ENCODE assay signal across 20 cellular contexts in the genomic region with DNA sequence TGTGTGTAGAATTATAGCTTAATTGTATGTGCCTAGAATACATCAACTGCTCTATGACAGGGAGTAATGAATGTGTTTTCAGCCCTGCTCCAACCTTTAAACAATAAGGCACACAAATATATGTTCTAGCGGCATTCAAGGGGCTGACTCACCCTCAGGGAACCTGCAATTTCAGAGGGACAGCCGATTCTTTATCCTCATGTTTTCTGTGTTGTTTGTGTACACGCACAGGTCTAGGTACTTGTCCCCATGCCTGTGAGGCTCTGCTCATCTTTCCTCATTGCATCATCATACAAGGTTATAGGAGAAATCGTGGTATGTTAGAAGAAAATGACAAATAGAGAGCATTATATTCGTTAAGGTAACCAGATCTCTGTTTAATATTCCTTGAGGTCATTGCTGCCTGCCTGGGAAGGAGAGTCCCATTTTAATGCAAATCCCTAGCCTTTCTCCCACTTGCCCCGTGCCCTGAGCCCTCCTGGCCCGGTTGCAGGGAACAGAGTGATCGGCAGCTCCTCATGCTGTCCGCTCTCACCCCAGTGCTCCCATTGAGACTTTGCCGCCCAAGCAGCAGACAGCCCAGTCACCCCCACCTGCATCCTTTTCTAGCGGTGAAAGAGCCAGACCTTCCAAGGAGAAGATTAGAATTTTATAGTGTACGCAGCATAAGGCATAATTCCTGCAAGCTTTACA. TPM values are rescaled to one million over a fixed set of nuclear protein-coding genes. Genes with fewer than 3 reads are reported as not detected.
DNase-seq lines count a peak whose midpoint lies in the region; ATAC-seq and TF ChIP-seq lines count a peak whose summit lies in the region.
"Had no signal": no experiment of that assay in that cellular context is flagged by ENCODE, and none has a peak within 500 bp of the region (broad histone marks: within the 10 kb centered on the region; RNA-seq: fewer than 3 reads in every experiment).

No MANE protein-coding gene starts in this region.

- H3K4me3 ChIP-seq in HUES64 (ENCODE audit: low read length) (0 out of 2 replicates have a peak overlapping the region, but pooled peaks have one; percentile 2), iPS-20b (ENCODE audit: low read length) (peak overlapping the region; percentile 28; the same call in 1 of the 2 replicates), thyroid gland (replicated peaks in 1 of 3) (no peak overlapping the region)
- H3K4me3 ChIP-seq: body of pancreas, heart right ventricle had no signal

- peak; percentile 65 for DNase-seq in DMS53 (lab: John Stamatoyannopoulos, UW)
- peak; percentile 62 for DNase-seq in NCI-H774 (lab: John Stamatoyannopoulos, UW)
- DNase-seq in islet precursor cell, result no peak
- DNase-seq in T-helper 2 cell treated with Interferon-gamma antibody and Interleukin-4, amounts not matched to agents 5 μg/mL and 100 μg/mL, for 36 hours (ENCODE audit: low spot score), result no peak
- no peak for DNase-seq in thyroid gland
- DNase-seq: activated CD8-positive, alpha-beta memory T cell treated with anti-CD3 and anti-CD28 coated beads, Interleukin-2, amount 50 U/mL, for 48 hours; activated naive CD4-positive, alpha-beta T cell treated with anti-CD3 and anti-CD28 coated beads for 36 hours; body of pancreas; CD8-positive, alpha-beta memory T cell; effector memory CD4-positive, alpha-beta T cell; GDM1; heart right ventricle; kidney glomerular epithelial cell; mesendoderm; SHP77; stimulated activated CD4-positive, alpha-beta T cell treated with anti-CD3 and anti-CD28 coated beads, Interleukin-2, amount 100 ng/mL, for 48 hours; T-helper 2 cell had no signal

- H3K9me3 Mint-ChIP-seq in T-helper 2 cell treated with Interferon-gamma antibody and Interleukin-4, amounts not matched to agents 5 μg/mL and 100 μg/mL, for 36 hours, result no peaks in the 10 kb centered on the region
- H3K9me3 Mint-ChIP-seq: activated naive CD4-positive, alpha-beta T cell treated with anti-CD3 and anti-CD28 coated beads for 36 hours had no signal

- intact Hi-C loops in thyroid gland (cut with DNase I), result no loop called here

- peaks cover 53% of the 10 kb centered on the region for H3K4me1 ChIP-seq in HUES64 (ENCODE audit: insufficient read depth, low read length)
- peaks cover 42% of the 10 kb centered on the region for H3K4me1 ChIP-seq in iPS-20b (ENCODE audit: insufficient read depth, low read length)
- no peaks in the 10 kb centered on the region for H3K4me1 ChIP-seq in thyroid gland
- H3K4me1 ChIP-seq: body of pancreas had no signal

- H3K36me3 Mint-ChIP-seq in T-helper 2 cell treated with Interferon-gamma antibody and Interleukin-4, amounts not matched to agents 5 μg/mL and 100 μg/mL, for 36 hours (ENCODE audit: low read depth), result no peaks in the 10 kb centered on the region
- H3K36me3 Mint-ChIP-seq: CD8-positive, alpha-beta memory T cell had no signal

- no peak overlapping the region for H3K27ac Mint-ChIP-seq in T-helper 2 cell treated with Interferon-gamma antibody and Interleukin-4, amounts not matched to agents 5 μg/mL and 100 μg/mL, for 36 hours
- H3K27ac Mint-ChIP-seq: activated naive CD4-positive, alpha-beta T cell treated with anti-CD3 and anti-CD28 coated beads for 36 hours; CD8-positive, alpha-beta memory T cell had no signal

- whole genome bisulfite sequencing in HUES64, result 43% methylated on average over 12 of the region's 12 CpGs
- WGBS in thyroid gland, 2 donors, result 72 to 78% methylated on average over 12 of the region's 12 CpGs

- H3K9me3 ChIP-seq in HUES64 (ENCODE audit: insufficient read depth, low read depth, low read length) (no peaks in the 10 kb centered on the region), iPS-20b (ENCODE audit: insufficient read depth, low read depth, low read length) (no peaks in the 10 kb centered on the region), thyroid gland (no peaks in the 10 kb centered on the region)

- H3K4me1 Mint-ChIP-seq in T-helper 2 cell treated with Interferon-gamma antibody and Interleukin-4, amounts not matched to agents 5 μg/mL and 100 μg/mL, for 36 hours (ENCODE audit: low read depth), result no peaks in the 10 kb centered on the region
- H3K4me1 Mint-ChIP-seq: CD8-positive, alpha-beta memory T cell had no signal

- no peak overlapping the region for H3K9ac ChIP-seq in HUES64 (ENCODE audit: low read depth, low read length)
- H3K9ac ChIP-seq in iPS-20b (ENCODE audit: low read depth, low read length), result peak overlapping the region; percentile 17; the same call in 1 of the 2 replicates

- no peak for TF ChIP-seq POLR2A in thyroid gland (IDR thresholded peaks at IDR 0.05)

- peaks cover 54% of the 10 kb centered on the region for H3K36me3 ChIP-seq in HUES64 (ENCODE audit: insufficient read depth, low read length)
- H3K36me3 ChIP-seq in iPS-20b (ENCODE audit: insufficient read depth, low read depth, low read length), result peaks cover 45% of the 10 kb centered on the region
- H3K36me3 ChIP-seq in thyroid gland, result no peaks in the 10 kb centered on the region

- H3K4me3 Mint-ChIP-seq in T-helper 2 cell treated with Interferon-gamma antibody and Interleukin-4, amounts not matched to agents 5 μg/mL and 100 μg/mL, for 36 hours, result no peak overlapping the region
- H3K4me3 Mint-ChIP-seq: activated naive CD4-positive, alpha-beta T cell treated with anti-CD3 and anti-CD28 coated beads for 36 hours; CD8-positive, alpha-beta memory T cell had no signal

- H3K27ac ChIP-seq in HUES64 (ENCODE audit: low read depth, low read length) (peak overlapping the region; percentile 76), iPS-20b (ENCODE audit: low read length) (peak overlapping the region; percentile 82), thyroid gland (no peak overlapping the region)
- H3K27ac ChIP-seq: body of pancreas, heart right ventricle had no signal

- ATAC-seq in GM19035 (IDR thresholded peaks at IDR 0.05; ENCODE audit: unreplicated experiment), result no peak
- ATAC-seq: body of pancreas, heart right ventricle had no signal

- H3K27me3 ChIP-seq in HUES64 (ENCODE audit: insufficient read depth, low read length), result no peaks in the 10 kb centered on the region
- H3K27me3 ChIP-seq in iPS-20b (ENCODE audit: insufficient read depth, low read length), result no peaks in the 10 kb centered on the region
- no peaks in the 10 kb centered on the region for H3K27me3 ChIP-seq in thyroid gland
- H3K27me3 ChIP-seq: body of pancreas, heart right ventricle had no signal

- TF ChIP-seq CTCF in thyroid gland (IDR thresholded peaks at IDR 0.05), result no peak

- H3K27me3 Mint-ChIP-seq in T-helper 2 cell treated with Interferon-gamma antibody and Interleukin-4, amounts not matched to agents 5 μg/mL and 100 μg/mL, for 36 hours (ENCODE audit: low read depth), result peaks cover 51% of the 10 kb centered on the region

RNA-seq across cellular contexts. Expression of a gene that starts 14.6 kb away (rescaled TPM):
- 71.5 TPM for polyA plus RNA-seq in HUES64 (2013, experiment 1 of 2)
- 75.9 TPM for polyA plus RNA-seq in HUES64 (2013, experiment 2 of 2)
- 10 to 100 TPM; 40.3 to 94.9 (median 56.3) TPM for total RNA-seq in thyroid gland

Comparison
In these comparisons a context has a peak if more than half of its experiments do, and no peak if none do; other contexts are left out.
1. DNase-seq: peak in DMS53 (single experiment) and NCI-H774 (single experiment); none in islet precursor cell (single experiment), T-helper 2 cell treated with Interferon-gamma antibody and Interleukin-4, amounts not matched to agents 5 μg/mL and 100 μg/mL, for 36 hours (single experiment) and thyroid gland (0 of 2).
2. H3K27ac ChIP-seq: peak in HUES64 (single experiment) and iPS-20b (single experiment); none in thyroid gland (0 of 3).
3. H3K4me3 ChIP-seq: peak in HUES64 (single experiment) and iPS-20b (single experiment); none in thyroid gland (0 of 3).